ENCODE assay signal across 21 cellular contexts in genomic region chr16:61237804-61238485, GRCh38.
"Had no signal": no experiment of that assay in that cellular context is flagged by ENCODE, and none has a peak within 500 bp of the region (broad histone marks: within the 10 kb centered on the region; RNA-seq: fewer than 3 reads in every experiment).

No MANE protein-coding gene starts in this region.

- H3K36me3 Mint-ChIP-seq: activated CD4-positive, alpha-beta memory T cell treated with anti-CD3 and anti-CD28 coated beads for 36 hours; activated naive CD8-positive, alpha-beta T cell treated with anti-CD3 and anti-CD28 coated beads for 36 hours; memory B cell; stimulated activated naive B cell treated with anti-CD40 and anti-IgM and Interleukin-4, amounts not matched to agents 10 μg/mL and 1 μg/mL and 100 μg/mL, for 72 hours had no signal

- H3K4me3 Mint-ChIP-seq: activated CD4-positive, alpha-beta memory T cell treated with anti-CD3 and anti-CD28 coated beads for 36 hours; activated naive CD8-positive, alpha-beta T cell treated with anti-CD3 and anti-CD28 coated beads for 36 hours; effector memory CD8-positive, alpha-beta T cell; memory B cell; nephron; stimulated activated naive B cell treated with anti-CD40 and anti-IgM and Interleukin-4, amounts not matched to agents 10 μg/mL and 1 μg/mL and 100 μg/mL, for 72 hours had no signal

- H3K36me3 ChIP-seq: colonic mucosa, esophagus muscularis mucosa, gastrocnemius medialis, transverse colon had no signal

- H3K4me3 ChIP-seq: colonic mucosa, dorsolateral prefrontal cortex, esophagus muscularis mucosa, gastrocnemius medialis, transverse colon had no signal

- H3K27ac Mint-ChIP-seq: activated CD4-positive, alpha-beta memory T cell treated with anti-CD3 and anti-CD28 coated beads for 36 hours; activated naive CD8-positive, alpha-beta T cell treated with anti-CD3 and anti-CD28 coated beads for 36 hours; effector memory CD8-positive, alpha-beta T cell; memory B cell; stimulated activated naive B cell treated with anti-CD40 and anti-IgM and Interleukin-4, amounts not matched to agents 10 μg/mL and 1 μg/mL and 100 μg/mL, for 72 hours had no signal

- H3K4me1 Mint-ChIP-seq: activated naive CD8-positive, alpha-beta T cell treated with anti-CD3 and anti-CD28 coated beads for 36 hours; memory B cell; stimulated activated naive B cell treated with anti-CD40 and anti-IgM and Interleukin-4, amounts not matched to agents 10 μg/mL and 1 μg/mL and 100 μg/mL, for 72 hours had no signal

- DNase-seq: activated CD4-positive, alpha-beta memory T cell treated with anti-CD3 and anti-CD28 coated beads for 36 hours; activated CD4-positive, alpha-beta T cell treated with anti-CD3 and anti-CD28 coated beads for 48 hours; activated CD4-positive, CD25-positive, alpha-beta regulatory T cell; activated naive CD4-positive, alpha-beta T cell treated with Interleukin-2 at 50 U/mL for 16 hours; activated naive CD8-positive, alpha-beta T cell treated with anti-CD3 and anti-CD28 coated beads for 36 hours; activated T-cell treated with anti-CD3 and anti-CD28 coated beads, Interleukin-2, amount 50 U/mL, for 48 hours; colonic mucosa; dorsolateral prefrontal cortex; effector memory CD8-positive, alpha-beta T cell; gastrocnemius medialis; head of caudate nucleus; hypothalamus; left cardiac atrium; occipital lobe; small intestine; stimulated activated naive B cell treated with anti-CD40 and anti-IgM and Interleukin-4, amounts not matched to agents 10 μg/mL and 1 μg/mL and 100 μg/mL, for 72 hours; transverse colon had no signal

- H3K9me3 Mint-ChIP-seq: nephron; stimulated activated naive B cell treated with anti-CD40 and anti-IgM and Interleukin-4, amounts not matched to agents 10 μg/mL and 1 μg/mL and 100 μg/mL, for 72 hours had no signal

- H3K9me3 ChIP-seq: colonic mucosa, esophagus muscularis mucosa, gastrocnemius medialis, transverse colon had no signal

- H3K4me1 ChIP-seq: colonic mucosa, esophagus muscularis mucosa, gastrocnemius medialis, transverse colon had no signal

- H3K27me3 ChIP-seq: colonic mucosa, esophagus muscularis mucosa, gastrocnemius medialis, transverse colon had no signal

- H3K27me3 Mint-ChIP-seq: activated CD4-positive, alpha-beta memory T cell treated with anti-CD3 and anti-CD28 coated beads for 36 hours; activated naive CD8-positive, alpha-beta T cell treated with anti-CD3 and anti-CD28 coated beads for 36 hours; effector memory CD8-positive, alpha-beta T cell; memory B cell; stimulated activated naive B cell treated with anti-CD40 and anti-IgM and Interleukin-4, amounts not matched to agents 10 μg/mL and 1 μg/mL and 100 μg/mL, for 72 hours had no signal

- H3K27ac ChIP-seq: colonic mucosa, dorsolateral prefrontal cortex, esophagus muscularis mucosa, gastrocnemius medialis, transverse colon had no signal

- ATAC-seq: effector memory CD8-positive, alpha-beta T cell; gastrocnemius medialis; left cardiac atrium; sciatic nerve; stimulated activated naive B cell treated with anti-CD40 and anti-IgM and Interleukin-4, amounts not matched to agents 10 μg/mL and 1 μg/mL and 100 μg/mL, for 72 hours had no signal
